Comparison of ENCODE assay signal across 22 cellular contexts in the genomic region with DNA sequence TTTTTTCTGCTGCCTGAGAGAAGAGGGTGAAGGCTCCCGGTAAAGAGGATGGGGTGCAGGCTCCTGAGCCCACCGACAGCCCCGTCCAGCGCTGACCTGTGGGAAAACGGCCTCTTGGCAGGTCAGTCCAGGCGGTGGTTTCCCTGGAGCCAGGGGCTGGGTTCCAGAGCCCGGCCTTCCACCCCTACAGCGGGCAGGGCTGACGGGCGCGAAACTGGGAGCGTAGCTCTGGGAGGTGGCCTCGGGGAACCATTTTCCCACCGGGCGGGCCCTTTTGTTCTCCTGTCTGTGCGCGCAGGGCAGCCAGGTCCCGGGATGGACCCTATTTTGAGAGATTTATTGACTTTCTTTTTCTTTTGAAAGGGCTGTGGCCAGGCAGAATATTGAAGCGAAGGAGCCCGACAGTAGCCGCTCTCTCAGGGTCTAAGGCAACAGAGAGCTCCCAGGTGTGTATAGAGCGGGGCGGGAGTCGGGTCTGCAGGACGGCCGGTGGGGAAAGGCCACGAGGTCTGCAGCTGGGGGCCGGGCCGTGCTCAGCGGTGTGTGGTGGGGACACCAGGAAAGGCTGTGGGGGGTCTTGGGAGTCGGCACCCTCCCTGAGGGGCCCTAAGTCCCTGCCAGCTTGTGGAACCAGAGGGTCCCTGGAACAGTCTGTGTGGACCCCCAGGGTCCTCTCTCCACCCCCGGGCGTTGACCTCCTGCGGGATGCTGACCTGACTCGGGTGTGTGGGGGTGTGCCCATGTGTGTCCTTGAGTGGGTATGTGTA. TPM values are rescaled to one million over a fixed set of nuclear protein-coding genes. Genes with fewer than 3 reads are reported as not detected.
A peak's percentile ranks its signal among the peaks of the same experiment; 100 is the strongest.
DNase-seq lines count a peak whose midpoint lies in the region; ATAC-seq, FAIRE-seq and TF ChIP-seq lines count a peak whose summit lies in the region.
"Had no signal": no experiment of that assay in that cellular context is flagged by ENCODE, and none has a peak within 500 bp of the region (broad histone marks: within the 10 kb centered on the region; RNA-seq: fewer than 3 reads in every experiment).

No MANE protein-coding gene starts in this region.

- H2BK120ac ChIP-seq in IMR-90 (ENCODE audit: low read depth, low read length): peak overlapping the region; percentile 99
- H2BK120ac ChIP-seq in neuronal stem cell (ENCODE audit: low read depth, low read length): no peak overlapping the region

- TF ChIP-seq EP300 in tibial nerve (IDR thresholded peaks at IDR 0.05): no peak

- no peaks in the 10 kb centered on the region for H3K36me3 Mint-ChIP-seq in astrocyte (ENCODE audit: low read depth, unreplicated experiment)

- peak overlapping the region; percentile 90; the same call in 1 of the 2 replicates for H2AK5ac ChIP-seq in IMR-90 (ENCODE audit: low read depth, low read length)
- no peak overlapping the region for H2AK5ac ChIP-seq in neuronal stem cell (ENCODE audit: low read depth, low read length)

- H4K91ac ChIP-seq in IMR-90 (ENCODE audit: insufficient read depth, low read depth, low read length): peak overlapping the region; percentile 98; the same call in 1 of the 2 replicates
- no peak overlapping the region for H4K91ac ChIP-seq in neuronal stem cell (ENCODE audit: low read depth, low read length, poor library complexity)

- H3K4me2 ChIP-seq in IMR-90 (ENCODE audit: low read depth, low read length): no peak overlapping the region
- H3K4me2 ChIP-seq in astrocyte (ENCODE audit: low read length): no peak overlapping the region
- H3K4me2 ChIP-seq in neuronal stem cell (ENCODE audit: insufficient read depth, low read length, poor library complexity, severe bottlenecking): no peak overlapping the region

- peak overlapping the region; percentile 91; the same call in 1 of the 2 replicates for H2BK20ac ChIP-seq in IMR-90 (ENCODE audit: low read depth, low read length)

- FAIRE-seq in astrocyte (lab: Jason Lieb, UNC): no peak
- FAIRE-seq: RCC 7860 had no signal

- no peaks in the 10 kb centered on the region for H3K79me2 ChIP-seq in astrocyte (ENCODE audit: insufficient read depth, low read length)

- no peak overlapping the region for H3K23ac ChIP-seq in IMR-90 (ENCODE audit: low read depth, low read length)
- no peak overlapping the region for H3K23ac ChIP-seq in neuronal stem cell (ENCODE audit: low read depth, low read length, poor library complexity)

- peak overlapping the region; percentile 89 for H2AK9ac ChIP-seq in IMR-90 (replicated peaks; ENCODE audit: low read depth, low read length, poor library complexity)

- intact Hi-C loops in IMR-90 (cut with micrococcal nuclease) (no loop called here), thyroid gland (cut with DNase I) (no loop called here)

- H3K27me3 Mint-ChIP-seq in astrocyte (ENCODE audit: low read depth, unreplicated experiment): peaks cover 12% of the 10 kb centered on the region

- no peak overlapping the region for H4K5ac ChIP-seq in IMR-90 (ENCODE audit: low read depth, low read length)

- TF ChIP-seq POLR2A in IMR-90 (IDR thresholded peaks at IDR 0.05; ENCODE audit: low read depth, low read length) (no peak), tibial nerve (IDR thresholded peaks at IDR 0.05) (no peak), thyroid gland (IDR thresholded peaks at IDR 0.05) (no peak)

- peak overlapping the region; percentile 26 for H3K27ac Mint-ChIP-seq in astrocyte (ENCODE audit: unreplicated experiment)
- H3K27ac Mint-ChIP-seq: CD4-positive, alpha-beta T cell had no signal

- in situ Hi-C loops in IMR-90 (cut with MboI; ENCODE audit: low sequenced_read_pairs): no loop called here

- no peak overlapping the region for H2AFZ ChIP-seq in IMR-90 (replicated peaks; ENCODE audit: low read length, poor library complexity)
- no peak overlapping the region for H2AFZ ChIP-seq in astrocyte (ENCODE audit: low read depth, low read length)
- no peak overlapping the region for H2AFZ ChIP-seq in neuronal stem cell (ENCODE audit: low read length)

- no peak overlapping the region for H3K4me3 Mint-ChIP-seq in astrocyte (ENCODE audit: unreplicated experiment)
- H3K4me3 Mint-ChIP-seq: CD4-positive, alpha-beta T cell; H9 had no signal

- H2BK12ac ChIP-seq in neuronal stem cell (ENCODE audit: low read length): no peak overlapping the region

- CTCF ChIA-PET in IMR-90 (lab: Yijun Ruan, JAX): no interaction called here

- H3K79me1 ChIP-seq in IMR-90 (ENCODE audit: low read depth in 1 of 2, low read length in 2 of 2) (no peaks in the 10 kb centered on the region), neuronal stem cell (ENCODE audit: low read depth, low read length) (peaks cover 3% of the 10 kb centered on the region)

- H3K4me1 ChIP-seq in IMR-90 (ENCODE audit: control insufficient read depth, insufficient read depth, low read length) (peaks cover 22% of the 10 kb centered on the region), astrocyte (ENCODE audit: insufficient read depth, low read length) (peaks cover 18% of the 10 kb centered on the region), neuronal stem cell (ENCODE audit: control insufficient read depth in 2 of 2, insufficient read depth in 1 of 2, low read depth in 1 of 2, low read length in 2 of 2) (peaks cover 0 to 10% of the 10 kb centered on the region in 2 donors), tibial nerve (peaks cover 0 to 61% (median 24%) of the 10 kb centered on the region in 4 donors), thyroid gland (peaks cover 12 to 33% of the 10 kb centered on the region in 2 donors)

- H3K18ac ChIP-seq in IMR-90 (ENCODE audit: low read depth, low read length) (no peak overlapping the region; the same call in 1 of the 2 replicates), neuronal stem cell (ENCODE audit: low read length) (no peak overlapping the region)

- no peak overlapping the region for H3K9ac ChIP-seq in IMR-90 (ENCODE audit: low read depth, low read length)
- no peak overlapping the region for H3K9ac ChIP-seq in astrocyte (ENCODE audit: low read length)
- no peak overlapping the region for H3K9ac ChIP-seq in neuronal stem cell (ENCODE audit: low read depth, low read length, poor library complexity)

- peaks cover 4% of the 10 kb centered on the region; the same call in 1 of the 2 replicates for H3K9me3 ChIP-seq in IMR-90 (ENCODE audit: control insufficient read depth, insufficient read depth, low read length)
- no peaks in the 10 kb centered on the region for H3K9me3 ChIP-seq in astrocyte (ENCODE audit: insufficient read depth, low read depth, low read length)
- H3K9me3 ChIP-seq in neuronal stem cell (replicated peaks in 1 of 2; ENCODE audit: control insufficient read depth in 2 of 2, insufficient read depth in 1 of 2, low read depth in 1 of 2, low read length in 2 of 2): peaks cover 4 to 10% of the 10 kb centered on the region in 2 donors
- no peaks in the 10 kb centered on the region for H3K9me3 ChIP-seq in tibial nerve
- no peaks in the 10 kb centered on the region for H3K9me3 ChIP-seq in thyroid gland
- H3K9me3 ChIP-seq: BE2C had no signal

- DNase-seq in IMR-90 (no peak), astrocyte (ENCODE audit: low read depth) (no peak), neuronal stem cell (ENCODE audit: low spot score) (no peak), tibial nerve (ENCODE audit: low spot score in 2 of 2) (no peak), thyroid gland (no peak)
- no peak for DNase-seq in activated CD4-positive, alpha-beta T cell treated with anti-CD3 and anti-CD28 coated beads for 48 hours
- DNase-seq: BE2C; CD4-positive, alpha-beta T cell; DMS153; GDM1; H9; KBM-7; MV-4-11; NCI-H1417; NCI-H187; NCI-H2107; NCI-H510A; NCI-H748 treated with DMSO at 0.1 percent for 48 hours; SHP77 treated with DMSO at 0.1 percent for 48 hours had no signal

- dilution Hi-C loops in IMR-90 (cut with HindIII; ENCODE audit: low sequenced_read_pairs, unreplicated experiment): no loop called here

- H4K8ac ChIP-seq in IMR-90 (ENCODE audit: low read depth in 2 of 2, low read length in 2 of 2): peak overlapping the region; percentile 80 to 98; a peak in 2 of 4 replicates
- no peak overlapping the region for H4K8ac ChIP-seq in neuronal stem cell (ENCODE audit: low read depth, low read length)

- TF ChIP-seq RAD21 in IMR-90 (IDR thresholded peaks at IDR 0.05; ENCODE audit: low read length): no peak

- H3K27me3 ChIP-seq in IMR-90 (ENCODE audit: control insufficient read depth, insufficient read depth, low read length) (no peaks in the 10 kb centered on the region; the same call in 1 of the 2 replicates), astrocyte (ENCODE audit: insufficient read depth, low read length) (no peaks in the 10 kb centered on the region), neuronal stem cell (ENCODE audit: control insufficient read depth in 3 of 3, insufficient read depth in 3 of 3, low read depth in 1 of 3, low read length in 3 of 3) (peaks cover 0 to 6% (median 1%) of the 10 kb centered on the region in 3 experiments), tibial nerve (no peaks in the 10 kb centered on the region), thyroid gland (no peaks in the 10 kb centered on the region)
- H3K27me3 ChIP-seq: BE2C had no signal

- H3K9me1 ChIP-seq in IMR-90 (ENCODE audit: insufficient read depth, low read length): peaks cover 13% of the 10 kb centered on the region

- H2BK5ac ChIP-seq in IMR-90 (ENCODE audit: low read depth, low read length, poor library complexity, severe bottlenecking) (no peak overlapping the region), neuronal stem cell (ENCODE audit: low read length) (no peak overlapping the region)

- POLR2A ChIA-PET in IMR-90 (lab: Charles Lee; ENCODE audit: unreplicated experiment): no interaction called here

- H3K4ac ChIP-seq in IMR-90 (ENCODE audit: low read depth, low read length): peak overlapping the region; percentile 93
- no peak overlapping the region for H3K4ac ChIP-seq in neuronal stem cell (ENCODE audit: low read length)

- H4K20me1 ChIP-seq in IMR-90 (ENCODE audit: insufficient read depth, low read length): no peaks in the 10 kb centered on the region
- no peaks in the 10 kb centered on the region for H4K20me1 ChIP-seq in astrocyte (ENCODE audit: insufficient read depth, low read length)

- H2BK15ac ChIP-seq in IMR-90 (ENCODE audit: low read depth, low read length): no peak overlapping the region
- no peak overlapping the region for H2BK15ac ChIP-seq in neuronal stem cell (ENCODE audit: low read length)

- H3K4me3 ChIP-seq in IMR-90 (ENCODE audit: insufficient read depth, low read depth, low read length) (no peak overlapping the region), astrocyte (ENCODE audit: insufficient read depth, low read depth, low read length) (no peak overlapping the region), neuronal stem cell (ENCODE audit: low read length in 2 of 2) (no peak overlapping the region), tibial nerve (no peak overlapping the region), thyroid gland (replicated peaks in 1 of 3) (no peak overlapping the region)

- H3K56ac ChIP-seq in IMR-90 (ENCODE audit: extremely low read depth, insufficient read depth, low read length): no peak overlapping the region

- H3K14ac ChIP-seq in IMR-90 (replicated peaks; ENCODE audit: low read depth, low read length) (no peak overlapping the region; the same call in 1 of the 2 replicates), neuronal stem cell (ENCODE audit: low read length) (peak overlapping the region; percentile 75)

- peaks cover 19% of the 10 kb centered on the region for H3K4me1 Mint-ChIP-seq in astrocyte (ENCODE audit: low read depth, unreplicated experiment)

- no peak for TF ChIP-seq CTCF in IMR-90 (conservative IDR thresholded peaks at IDR 0.05; ENCODE audit: low read depth, low read length)
- no peak for TF ChIP-seq CTCF in astrocyte (IDR thresholded peaks at IDR 0.05; ENCODE audit: insufficient read depth, low read depth, low read length)
- no peak for TF ChIP-seq CTCF in tibial nerve (IDR thresholded peaks at IDR 0.05)
- TF ChIP-seq CTCF in thyroid gland (IDR thresholded peaks at IDR 0.05): no peak

- ATAC-seq in IMR-90 (ENCODE audit: low read depth): no peak
- no peak for ATAC-seq in SK-N-SH treated with all-trans-retinoic acid at 6 μM for 48 hours
- ATAC-seq in HG03469 (IDR thresholded peaks at IDR 0.05; ENCODE audit: unreplicated experiment): no peak

- H3K9me3 Mint-ChIP-seq in astrocyte (ENCODE audit: unreplicated experiment): peaks cover 11% of the 10 kb centered on the region
- H3K9me3 Mint-ChIP-seq: CD4-positive, alpha-beta T cell had no signal

- H3K36me3 ChIP-seq in IMR-90 (ENCODE audit: control insufficient read depth, insufficient read depth, low read length) (no peaks in the 10 kb centered on the region), astrocyte (ENCODE audit: insufficient read depth, low read length) (no peaks in the 10 kb centered on the region), neuronal stem cell (replicated peaks in 1 of 2; ENCODE audit: control insufficient read depth in 2 of 2, insufficient read depth in 2 of 2, low read length in 2 of 2) (no peaks in the 10 kb centered on the region), tibial nerve (no peaks in the 10 kb centered on the region), thyroid gland (no peaks in the 10 kb centered on the region)
- H3K36me3 ChIP-seq: BE2C had no signal

- 100% methylated on average over 8 of the region's 35 CpGs; no CpG with 5 or more reads in 1 of the 2 experiments for WGBS in IMR-90 (ENCODE audit: extremely low coverage in 2 of 2, insufficient read length in 1 of 2), 2 experiments
- WGBS in neuronal stem cell (ENCODE audit: extremely low coverage in 2 of 2, insufficient read length in 2 of 2, insufficient replicate concordance in 1 of 2), 2 donors: no CpG with 5 or more reads among the region's 35 CpGs
- WGBS in tibial nerve, 2 donors: 83 to 84% methylated on average over 34 to 35 of the region's 35 CpGs
- 77 to 90% methylated on average over 18 to 34 of the region's 35 CpGs for WGBS in thyroid gland, 2 donors

- no TSS peak for BruUV-seq in IMR-90 (replicated peaks; lab: Mats Ljungman, UMichigan)

- H3K27ac ChIP-seq in IMR-90 (ENCODE audit: insufficient read depth, low read length) (no peak overlapping the region), astrocyte (ENCODE audit: low read depth, low read length) (no peak overlapping the region), neuronal stem cell (replicated peaks; ENCODE audit: low read length) (no peak overlapping the region), tibial nerve (peak overlapping the region; percentile 66 to 88 (median 78)), thyroid gland (peak overlapping the region in 1 of 3 donors; percentile 18)

RNA-seq across cellular contexts. Expression of gene METRNL, which starts 32.3 kb away (rescaled TPM):
- total RNA-seq in IMR-90 (2012; rRNA removed) (17.9 and 21.4 TPM in 2 replicates), astrocyte (28.3 and 36.7 TPM in 2 replicates), tibial nerve (100 to 1,000 TPM; 112 to 162 (median 147) TPM), thyroid gland (10 to 100 TPM; 57.5 to 89.7 (median 73.3) TPM)
- polyA plus RNA-seq in IMR-90 (2012; rRNA removed): 48.2 and 60.2 TPM in 2 replicates
- polyA plus RNA-seq in IMR-90 (2012; cell fraction: cytosol; rRNA removed): 73.7 and 167 TPM in 2 replicates
- polyA plus RNA-seq in IMR-90 (2012; cell fraction: nucleus; rRNA removed; ENCODE audit: low replicate concordance): 50.0 and 129 TPM in 2 replicates
- 12.8 TPM for polyA plus RNA-seq in neuronal stem cell (2013, experiment 1 of 2)
- 14.7 TPM for polyA plus RNA-seq in neuronal stem cell (2013, experiment 2 of 2)

Comparison
In these comparisons a context has a peak if more than half of its experiments do, and no peak if none do; other contexts are left out.
1. H3K27ac ChIP-seq: peak in tibial nerve (4 of 4); none in IMR-90 (single experiment), astrocyte (single experiment) and neuronal stem cell (single experiment).